Comparison of ENCODE assay signal across 1 cellular context in the genomic region with DNA sequence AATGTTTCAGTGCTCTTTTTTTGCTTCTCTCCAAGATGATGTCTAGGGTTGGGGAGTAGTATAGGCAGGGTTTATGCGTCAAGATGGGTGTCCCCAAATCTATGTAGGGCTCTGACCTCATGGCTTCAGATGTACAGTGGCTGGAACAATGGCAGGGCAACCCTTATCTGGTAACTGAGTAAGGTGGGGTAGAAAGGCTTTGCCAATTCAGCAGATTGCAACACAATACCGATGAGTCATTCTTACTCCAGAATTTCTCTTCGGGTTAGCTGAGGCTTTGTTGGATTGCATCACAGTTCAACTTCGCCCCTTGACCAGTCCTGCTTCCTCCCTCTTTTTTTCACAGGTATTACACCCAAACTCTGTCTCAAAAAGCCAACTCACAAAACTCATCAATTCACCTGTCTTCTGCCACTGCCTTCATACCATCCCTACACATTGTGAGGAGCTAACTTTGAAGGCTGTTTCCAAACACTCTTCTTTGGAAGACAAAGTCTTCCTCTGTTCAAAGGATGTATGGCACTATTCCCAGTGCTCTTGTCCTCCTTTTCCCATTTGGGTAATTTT.
TF ChIP-seq lines count a peak whose summit lies in the region.

No MANE protein-coding gene starts in this region.

TF ChIP-seq in K562, 482 proteins besides CTCF, POLR2A, EP300 and RAD21 (continued from another document and continues in another):
- TF ChIP-seq, protein P1, sequence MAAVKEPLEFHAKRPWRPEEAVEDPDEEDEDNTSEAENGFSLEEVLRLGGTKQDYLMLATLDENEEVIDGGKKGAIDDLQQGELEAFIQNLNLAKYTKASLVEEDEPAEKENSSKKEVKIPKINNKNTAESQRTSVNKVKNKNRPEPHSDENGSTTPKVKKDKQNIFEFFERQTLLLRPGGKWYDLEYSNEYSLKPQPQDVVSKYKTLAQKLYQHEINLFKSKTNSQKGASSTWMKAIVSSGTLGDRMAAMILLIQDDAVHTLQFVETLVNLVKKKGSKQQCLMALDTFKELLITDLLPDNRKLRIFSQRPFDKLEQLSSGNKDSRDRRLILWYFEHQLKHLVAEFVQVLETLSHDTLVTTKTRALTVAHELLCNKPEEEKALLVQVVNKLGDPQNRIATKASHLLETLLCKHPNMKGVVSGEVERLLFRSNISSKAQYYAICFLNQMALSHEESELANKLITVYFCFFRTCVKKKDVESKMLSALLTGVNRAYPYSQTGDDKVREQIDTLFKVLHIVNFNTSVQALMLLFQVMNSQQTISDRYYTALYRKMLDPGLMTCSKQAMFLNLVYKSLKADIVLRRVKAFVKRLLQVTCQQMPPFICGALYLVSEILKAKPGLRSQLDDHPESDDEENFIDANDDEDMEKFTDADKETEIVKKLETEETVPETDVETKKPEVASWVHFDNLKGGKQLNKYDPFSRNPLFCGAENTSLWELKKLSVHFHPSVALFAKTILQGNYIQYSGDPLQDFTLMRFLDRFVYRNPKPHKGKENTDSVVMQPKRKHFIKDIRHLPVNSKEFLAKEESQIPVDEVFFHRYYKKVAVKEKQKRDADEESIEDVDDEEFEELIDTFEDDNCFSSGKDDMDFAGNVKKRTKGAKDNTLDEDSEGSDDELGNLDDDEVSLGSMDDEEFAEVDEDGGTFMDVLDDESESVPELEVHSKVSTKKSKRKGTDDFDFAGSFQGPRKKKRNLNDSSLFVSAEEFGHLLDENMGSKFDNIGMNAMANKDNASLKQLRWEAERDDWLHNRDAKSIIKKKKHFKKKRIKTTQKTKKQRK (IDR thresholded peaks at IDR 0.05; ENCODE audit: borderline replicate concordance, low read depth, low read length), result no peak
- no peak for TF ChIP-seq RBM14 (IDR thresholded peaks at IDR 0.05; ENCODE audit: borderline replicate concordance, insufficient read depth, low read depth, low read length)
- TF ChIP-seq NFRKB (IDR thresholded peaks at IDR 0.05; ENCODE audit: low read depth), result 0 out of 2 replicates have a peak, but pooled peaks have one; percentile 50
- TF ChIP-seq KLF6 (CRISPR knock-in tag; IDR thresholded peaks at IDR 0.05; ENCODE audit: borderline replicate concordance), result peak; percentile 35; the same call in 1 of the 2 replicates
- TF ChIP-seq CEBPB (tag; IDR thresholded peaks at IDR 0.05), result peak; percentile 100
- TF ChIP-seq, protein P2, sequence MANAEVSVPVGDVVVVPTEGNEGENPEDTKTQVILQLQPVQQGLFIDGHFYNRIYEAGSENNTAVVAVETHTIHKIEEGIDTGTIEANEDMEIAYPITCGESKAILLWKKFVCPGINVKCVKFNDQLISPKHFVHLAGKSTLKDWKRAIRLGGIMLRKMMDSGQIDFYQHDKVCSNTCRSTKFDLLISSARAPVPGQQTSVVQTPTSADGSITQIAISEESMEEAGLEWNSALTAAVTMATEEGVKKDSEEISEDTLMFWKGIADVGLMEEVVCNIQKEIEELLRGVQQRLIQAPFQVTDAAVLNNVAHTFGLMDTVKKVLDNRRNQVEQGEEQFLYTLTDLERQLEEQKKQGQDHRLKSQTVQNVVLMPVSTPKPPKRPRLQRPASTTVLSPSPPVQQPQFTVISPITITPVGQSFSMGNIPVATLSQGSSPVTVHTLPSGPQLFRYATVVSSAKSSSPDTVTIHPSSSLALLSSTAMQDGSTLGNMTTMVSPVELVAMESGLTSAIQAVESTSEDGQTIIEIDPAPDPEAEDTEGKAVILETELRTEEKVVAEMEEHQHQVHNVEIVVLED (CRISPR knock-in tag; IDR thresholded peaks at IDR 0.05), result 0 out of 2 replicates have a peak, but pooled peaks have one; percentile 16
- peak; percentile 93 for TF ChIP-seq SMARCA4 (IDR thresholded peaks at IDR 0.05)
- 0 out of 2 replicates have a peak, but pooled peaks have one; percentile 21 for TF ChIP-seq KLF1 (tag; IDR thresholded peaks at IDR 0.05)
- TF ChIP-seq, protein P3, sequence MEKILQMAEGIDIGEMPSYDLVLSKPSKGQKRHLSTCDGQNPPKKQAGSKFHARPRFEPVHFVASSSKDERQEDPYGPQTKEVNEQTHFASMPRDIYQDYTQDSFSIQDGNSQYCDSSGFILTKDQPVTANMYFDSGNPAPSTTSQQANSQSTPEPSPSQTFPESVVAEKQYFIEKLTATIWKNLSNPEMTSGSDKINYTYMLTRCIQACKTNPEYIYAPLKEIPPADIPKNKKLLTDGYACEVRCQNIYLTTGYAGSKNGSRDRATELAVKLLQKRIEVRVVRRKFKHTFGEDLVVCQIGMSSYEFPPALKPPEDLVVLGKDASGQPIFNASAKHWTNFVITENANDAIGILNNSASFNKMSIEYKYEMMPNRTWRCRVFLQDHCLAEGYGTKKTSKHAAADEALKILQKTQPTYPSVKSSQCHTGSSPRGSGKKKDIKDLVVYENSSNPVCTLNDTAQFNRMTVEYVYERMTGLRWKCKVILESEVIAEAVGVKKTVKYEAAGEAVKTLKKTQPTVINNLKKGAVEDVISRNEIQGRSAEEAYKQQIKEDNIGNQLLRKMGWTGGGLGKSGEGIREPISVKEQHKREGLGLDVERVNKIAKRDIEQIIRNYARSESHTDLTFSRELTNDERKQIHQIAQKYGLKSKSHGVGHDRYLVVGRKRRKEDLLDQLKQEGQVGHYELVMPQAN (IDR thresholded peaks at IDR 0.05; ENCODE audit: borderline replicate concordance), result no peak
- TF ChIP-seq PURB (CRISPR knock-in tag; IDR thresholded peaks at IDR 0.05; ENCODE audit: low read depth), result no peak
- TF ChIP-seq CBX5 (IDR thresholded peaks at IDR 0.05; ENCODE audit: borderline replicate concordance, low read depth), result no peak
- TF ChIP-seq SRF (CRISPR knock-in tag; IDR thresholded peaks at IDR 0.05), result 0 out of 4 replicates have a peak, but pooled peaks of 1 of the 2 experiments have one; percentile 25
- peak; percentile 55; the same call in 1 of the 2 replicates for TF ChIP-seq GATAD2B (IDR thresholded peaks at IDR 0.05; ENCODE audit: borderline replicate concordance)
- no peak for TF ChIP-seq RFX7 (CRISPR knock-in tag; IDR thresholded peaks at IDR 0.05)
- no peak for TF ChIP-seq ZNF232 (CRISPR knock-in tag; IDR thresholded peaks at IDR 0.05)
- TF ChIP-seq GATAD2A (IDR thresholded peaks at IDR 0.05), result 0 out of 2 replicates have a peak, but pooled peaks have one; percentile 53
- peak; percentile 40; the same call in 1 of the 2 replicates for TF ChIP-seq CREB1 (IDR thresholded peaks at IDR 0.05)
- no peak for TF ChIP-seq CREB1 (CRISPR knock-in tag; IDR thresholded peaks at IDR 0.05)
- peak; percentile 95 for TF ChIP-seq DPF2 (IDR thresholded peaks at IDR 0.05)
- TF ChIP-seq, protein P4, sequence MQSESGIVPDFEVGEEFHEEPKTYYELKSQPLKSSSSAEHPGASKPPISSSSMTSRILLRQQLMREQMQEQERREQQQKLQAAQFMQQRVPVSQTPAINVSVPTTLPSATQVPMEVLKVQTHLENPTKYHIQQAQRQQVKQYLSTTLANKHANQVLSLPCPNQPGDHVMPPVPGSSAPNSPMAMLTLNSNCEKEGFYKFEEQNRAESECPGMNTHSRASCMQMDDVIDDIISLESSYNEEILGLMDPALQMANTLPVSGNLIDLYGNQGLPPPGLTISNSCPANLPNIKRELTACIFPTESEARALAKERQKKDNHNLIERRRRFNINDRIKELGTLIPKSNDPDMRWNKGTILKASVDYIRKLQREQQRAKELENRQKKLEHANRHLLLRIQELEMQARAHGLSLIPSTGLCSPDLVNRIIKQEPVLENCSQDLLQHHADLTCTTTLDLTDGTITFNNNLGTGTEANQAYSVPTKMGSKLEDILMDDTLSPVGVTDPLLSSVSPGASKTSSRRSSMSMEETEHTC (IDR thresholded peaks at IDR 0.05), result no peak
- no peak for TF ChIP-seq FOXP1 (CRISPR knock-in tag; IDR thresholded peaks at IDR 0.05)
- no peak for TF ChIP-seq IFI16 (CRISPR knock-in tag; IDR thresholded peaks at IDR 0.05)
- TF ChIP-seq, protein P5, sequence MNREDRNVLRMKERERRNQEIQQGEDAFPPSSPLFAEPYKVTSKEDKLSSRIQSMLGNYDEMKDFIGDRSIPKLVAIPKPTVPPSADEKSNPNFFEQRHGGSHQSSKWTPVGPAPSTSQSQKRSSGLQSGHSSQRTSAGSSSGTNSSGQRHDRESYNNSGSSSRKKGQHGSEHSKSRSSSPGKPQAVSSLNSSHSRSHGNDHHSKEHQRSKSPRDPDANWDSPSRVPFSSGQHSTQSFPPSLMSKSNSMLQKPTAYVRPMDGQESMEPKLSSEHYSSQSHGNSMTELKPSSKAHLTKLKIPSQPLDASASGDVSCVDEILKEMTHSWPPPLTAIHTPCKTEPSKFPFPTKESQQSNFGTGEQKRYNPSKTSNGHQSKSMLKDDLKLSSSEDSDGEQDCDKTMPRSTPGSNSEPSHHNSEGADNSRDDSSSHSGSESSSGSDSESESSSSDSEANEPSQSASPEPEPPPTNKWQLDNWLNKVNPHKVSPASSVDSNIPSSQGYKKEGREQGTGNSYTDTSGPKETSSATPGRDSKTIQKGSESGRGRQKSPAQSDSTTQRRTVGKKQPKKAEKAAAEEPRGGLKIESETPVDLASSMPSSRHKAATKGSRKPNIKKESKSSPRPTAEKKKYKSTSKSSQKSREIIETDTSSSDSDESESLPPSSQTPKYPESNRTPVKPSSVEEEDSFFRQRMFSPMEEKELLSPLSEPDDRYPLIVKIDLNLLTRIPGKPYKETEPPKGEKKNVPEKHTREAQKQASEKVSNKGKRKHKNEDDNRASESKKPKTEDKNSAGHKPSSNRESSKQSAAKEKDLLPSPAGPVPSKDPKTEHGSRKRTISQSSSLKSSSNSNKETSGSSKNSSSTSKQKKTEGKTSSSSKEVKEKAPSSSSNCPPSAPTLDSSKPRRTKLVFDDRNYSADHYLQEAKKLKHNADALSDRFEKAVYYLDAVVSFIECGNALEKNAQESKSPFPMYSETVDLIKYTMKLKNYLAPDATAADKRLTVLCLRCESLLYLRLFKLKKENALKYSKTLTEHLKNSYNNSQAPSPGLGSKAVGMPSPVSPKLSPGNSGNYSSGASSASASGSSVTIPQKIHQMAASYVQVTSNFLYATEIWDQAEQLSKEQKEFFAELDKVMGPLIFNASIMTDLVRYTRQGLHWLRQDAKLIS (CRISPR knock-in tag; IDR thresholded peaks at IDR 0.05), result no peak
- TF ChIP-seq CREM (IDR thresholded peaks at IDR 0.05; ENCODE audit: low read depth), result 0 out of 2 replicates have a peak, but pooled peaks have one; percentile 66
- TF ChIP-seq, protein P6, sequence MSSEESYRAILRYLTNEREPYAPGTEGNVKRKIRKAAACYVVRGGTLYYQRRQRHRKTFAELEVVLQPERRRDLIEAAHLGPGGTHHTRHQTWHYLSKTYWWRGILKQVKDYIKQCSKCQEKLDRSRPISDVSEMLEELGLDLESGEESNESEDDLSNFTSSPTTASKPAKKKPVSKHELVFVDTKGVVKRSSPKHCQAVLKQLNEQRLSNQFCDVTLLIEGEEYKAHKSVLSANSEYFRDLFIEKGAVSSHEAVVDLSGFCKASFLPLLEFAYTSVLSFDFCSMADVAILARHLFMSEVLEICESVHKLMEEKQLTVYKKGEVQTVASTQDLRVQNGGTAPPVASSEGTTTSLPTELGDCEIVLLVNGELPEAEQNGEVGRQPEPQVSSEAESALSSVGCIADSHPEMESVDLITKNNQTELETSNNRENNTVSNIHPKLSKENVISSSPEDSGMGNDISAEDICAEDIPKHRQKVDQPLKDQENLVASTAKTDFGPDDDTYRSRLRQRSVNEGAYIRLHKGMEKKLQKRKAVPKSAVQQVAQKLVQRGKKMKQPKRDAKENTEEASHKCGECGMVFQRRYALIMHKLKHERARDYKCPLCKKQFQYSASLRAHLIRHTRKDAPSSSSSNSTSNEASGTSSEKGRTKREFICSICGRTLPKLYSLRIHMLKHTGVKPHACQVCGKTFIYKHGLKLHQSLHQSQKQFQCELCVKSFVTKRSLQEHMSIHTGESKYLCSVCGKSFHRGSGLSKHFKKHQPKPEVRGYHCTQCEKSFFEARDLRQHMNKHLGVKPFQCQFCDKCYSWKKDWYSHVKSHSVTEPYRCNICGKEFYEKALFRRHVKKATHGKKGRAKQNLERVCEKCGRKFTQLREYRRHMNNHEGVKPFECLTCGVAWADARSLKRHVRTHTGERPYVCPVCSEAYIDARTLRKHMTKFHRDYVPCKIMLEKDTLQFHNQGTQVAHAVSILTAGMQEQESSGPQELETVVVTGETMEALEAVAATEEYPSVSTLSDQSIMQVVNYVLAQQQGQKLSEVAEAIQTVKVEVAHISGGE (CRISPR knock-in tag; IDR thresholded peaks at IDR 0.05), result no peak
- TF ChIP-seq, protein P7, sequence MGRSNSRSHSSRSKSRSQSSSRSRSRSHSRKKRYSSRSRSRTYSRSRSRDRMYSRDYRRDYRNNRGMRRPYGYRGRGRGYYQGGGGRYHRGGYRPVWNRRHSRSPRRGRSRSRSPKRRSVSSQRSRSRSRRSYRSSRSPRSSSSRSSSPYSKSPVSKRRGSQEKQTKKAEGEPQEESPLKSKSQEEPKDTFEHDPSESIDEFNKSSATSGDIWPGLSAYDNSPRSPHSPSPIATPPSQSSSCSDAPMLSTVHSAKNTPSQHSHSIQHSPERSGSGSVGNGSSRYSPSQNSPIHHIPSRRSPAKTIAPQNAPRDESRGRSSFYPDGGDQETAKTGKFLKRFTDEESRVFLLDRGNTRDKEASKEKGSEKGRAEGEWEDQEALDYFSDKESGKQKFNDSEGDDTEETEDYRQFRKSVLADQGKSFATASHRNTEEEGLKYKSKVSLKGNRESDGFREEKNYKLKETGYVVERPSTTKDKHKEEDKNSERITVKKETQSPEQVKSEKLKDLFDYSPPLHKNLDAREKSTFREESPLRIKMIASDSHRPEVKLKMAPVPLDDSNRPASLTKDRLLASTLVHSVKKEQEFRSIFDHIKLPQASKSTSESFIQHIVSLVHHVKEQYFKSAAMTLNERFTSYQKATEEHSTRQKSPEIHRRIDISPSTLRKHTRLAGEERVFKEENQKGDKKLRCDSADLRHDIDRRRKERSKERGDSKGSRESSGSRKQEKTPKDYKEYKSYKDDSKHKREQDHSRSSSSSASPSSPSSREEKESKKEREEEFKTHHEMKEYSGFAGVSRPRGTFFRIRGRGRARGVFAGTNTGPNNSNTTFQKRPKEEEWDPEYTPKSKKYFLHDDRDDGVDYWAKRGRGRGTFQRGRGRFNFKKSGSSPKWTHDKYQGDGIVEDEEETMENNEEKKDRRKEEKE (IDR thresholded peaks at IDR 0.05; ENCODE audit: borderline replicate concordance in 1 of 2, control insufficient read depth in 1 of 2, low read depth in 2 of 2, low read length in 1 of 2), result no peak
- 0 out of 2 replicates have a peak, but pooled peaks have one; percentile 8 for TF ChIP-seq GABPA (tag; conservative IDR thresholded peaks at IDR 0.05; ENCODE audit: low read depth)
- no peak; the same call in 1 of the 2 replicates for TF ChIP-seq NR2C2 (CRISPR knock-in tag; IDR thresholded peaks at IDR 0.05)
- peak; percentile 97 for TF ChIP-seq NR2C2 (tag; IDR thresholded peaks at IDR 0.05)
- peak; percentile 98 for TF ChIP-seq FOSL1 (tag; conservative IDR thresholded peaks at IDR 0.05)
- TF ChIP-seq GTF2A2 (tag; IDR thresholded peaks at IDR 0.05), result no peak
- no peak for TF ChIP-seq SREBF1 (IDR thresholded peaks at IDR 0.05; ENCODE audit: borderline replicate concordance, low read depth, low read length)
- TF ChIP-seq MAFG (tag; conservative IDR thresholded peaks at IDR 0.05), result peak; percentile 95
- no peak for TF ChIP-seq HNRNPUL1 (IDR thresholded peaks at IDR 0.05; ENCODE audit: low read length)
- peak; percentile 14; the same call in 1 of the 2 replicates for TF ChIP-seq NFIC (IDR thresholded peaks at IDR 0.05)
- TF ChIP-seq ZNF263 (CRISPR knock-in tag; IDR thresholded peaks at IDR 0.05; ENCODE audit: borderline replicate concordance), result no peak
- no peak for TF ChIP-seq FOXK2 (conservative IDR thresholded peaks at IDR 0.05 in 1 of 2, IDR thresholded peaks at IDR 0.05 in 1 of 2; ENCODE audit: low read depth in 2 of 2)
- peak; percentile 98 for TF ChIP-seq CEBPG (CRISPR knock-in tag; IDR thresholded peaks at IDR 0.05)
- TF ChIP-seq CEBPG (tag; conservative IDR thresholded peaks at IDR 0.05 in 1 of 2, IDR thresholded peaks at IDR 0.05 in 1 of 2), result peak; percentile 100
